In the genomic region with DNA sequence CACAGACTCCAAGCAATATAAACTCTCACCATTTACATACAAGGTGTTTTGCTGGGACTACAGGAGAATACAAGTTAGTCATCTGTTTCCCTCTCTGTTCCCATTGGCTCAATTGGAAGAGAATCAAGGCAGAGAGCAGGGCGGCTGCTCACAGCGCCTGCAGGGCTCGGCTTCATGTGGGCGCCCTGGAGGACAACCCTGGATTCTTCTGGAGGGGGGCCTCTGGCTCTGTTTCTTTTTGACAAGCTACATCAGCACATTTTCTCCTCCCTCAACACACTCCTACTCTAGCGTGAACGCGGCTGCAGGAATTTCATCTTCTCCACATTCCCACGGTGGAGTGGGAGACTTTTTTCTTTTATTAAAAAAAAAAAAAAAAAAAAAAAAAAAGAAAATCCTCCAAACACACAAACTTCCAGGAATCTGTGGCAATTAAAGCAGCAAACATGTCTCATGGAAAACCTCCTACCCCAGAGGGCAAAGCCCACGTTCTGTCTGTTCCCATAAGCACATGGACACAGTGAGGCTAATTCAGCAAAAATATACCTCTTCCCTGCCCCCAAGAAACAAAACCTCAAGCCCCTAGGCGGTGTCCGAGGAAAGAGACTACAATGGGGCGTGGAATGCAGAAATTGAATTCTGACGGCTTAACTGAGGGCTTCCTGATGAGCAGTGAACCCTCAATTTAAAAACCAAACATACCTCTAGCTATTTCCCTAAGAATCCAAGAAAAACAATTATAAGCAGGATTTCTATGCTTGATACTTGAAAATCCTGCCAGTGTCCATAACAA, we compare ENCODE assay signal across 10 cellular contexts. TPM values are rescaled to one million over a fixed set of nuclear protein-coding genes. Genes with fewer than 3 reads are reported as not detected.
DNase-seq lines count a peak whose midpoint lies in the region; ATAC-seq, FAIRE-seq and TF ChIP-seq lines count a peak whose summit lies in the region.
"Had no signal": no experiment of that assay in that cellular context is flagged by ENCODE, and none has a peak within 500 bp of the region (broad histone marks: within the 10 kb centered on the region; RNA-seq: fewer than 3 reads in every experiment).

No MANE protein-coding gene starts in this region.

- H3K9ac ChIP-seq in keratinocyte (ENCODE audit: control insufficient read depth, extremely low read depth, insufficient read depth, low read length), result peak overlapping the region; percentile 5

- no peak for TF ChIP-seq POLR2A in spleen (IDR thresholded peaks at IDR 0.05)

- FAIRE-seq in keratinocyte (lab: Jason Lieb, UNC), result no peak
- FAIRE-seq: GM12892 had no signal

- H3K9me1 ChIP-seq in keratinocyte (ENCODE audit: control insufficient read depth, extremely low read depth, insufficient read depth, low read length), result peaks cover 2% of the 10 kb centered on the region

- peak overlapping the region; percentile 76 for H3K4me2 ChIP-seq in keratinocyte (ENCODE audit: control insufficient read depth, extremely low read depth, insufficient read depth, low read depth, low read length)

- dilution Hi-C loops in keratinocyte (cut with MboI; ENCODE audit: extremely low pct_ligation_motif_present, low sequenced_read_pairs), result no loop called here

- no peak overlapping the region for H3K27ac ChIP-seq in HEK293 (ENCODE audit: extremely low read depth, low read depth, low read length)
- peak overlapping the region; percentile 45 for H3K27ac ChIP-seq in keratinocyte (ENCODE audit: control insufficient read depth, insufficient read depth, low read length)
- peak overlapping the region in 5 of 8 donors; percentile 3 to 49 (median 41) for H3K27ac ChIP-seq in spleen
- no peak overlapping the region for H3K27ac ChIP-seq in aorta (ENCODE audit: low read depth in 1 of 2, low read length in 2 of 2)

- DNase-seq in dermis blood vessel endothelial cell (peak; percentile 8), keratinocyte (ENCODE audit: low read depth, low spot score) (no peak), spleen (no peak), aorta (no peak)
- DNase-seq in stimulated activated CD4-positive, alpha-beta T cell treated with anti-CD3 and anti-CD28 coated beads, Interleukin-4, amount 100 ng/mL, for 4 hours, result no peak
- DNase-seq: anterior cingulate cortex, NCI-H446 treated with DMSO at 0.1 percent for 48 hours had no signal

- H3K27me3 ChIP-seq in keratinocyte (ENCODE audit: control insufficient read depth, extremely low read depth, insufficient read depth, low read length) (no peaks in the 10 kb centered on the region), spleen (replicated peaks in 1 of 7) (peaks cover 0 to 12% (median 0%) of the 10 kb centered on the region in 7 donors), aorta (ENCODE audit: control insufficient read depth in 1 of 2, insufficient read depth in 2 of 2, low read length in 1 of 2) (no peaks in the 10 kb centered on the region)

- H3K4me1 ChIP-seq in HEK293 (ENCODE audit: control insufficient read depth, insufficient read depth, low read length), result peaks cover 8% of the 10 kb centered on the region
- peaks cover 18% of the 10 kb centered on the region for H3K4me1 ChIP-seq in keratinocyte (ENCODE audit: control insufficient read depth, extremely low read depth, insufficient read depth, low read length)
- H3K4me1 ChIP-seq in spleen, result peaks cover 0 to 5% (median 0%) of the 10 kb centered on the region in 6 donors
- H3K4me1 ChIP-seq in aorta (ENCODE audit: control insufficient read depth in 1 of 2, insufficient read depth in 2 of 2, low read length in 2 of 2), result no peaks in the 10 kb centered on the region

- H3K4me3 ChIP-seq in HEK293 (ENCODE audit: low read depth, low read length) (no peak overlapping the region), keratinocyte (ENCODE audit: control insufficient read depth in 2 of 3, extremely low read depth in 1 of 3, insufficient read depth in 2 of 3, low read depth in 1 of 3, low read length in 3 of 3) (peak overlapping the region in 1 of 3 experiments; percentile 25), spleen (no peak overlapping the region), aorta (ENCODE audit: low read length in 2 of 2) (no peak overlapping the region)

- H2AFZ ChIP-seq in keratinocyte (ENCODE audit: control insufficient read depth, low read length), result peak overlapping the region; percentile 3

- TF ChIP-seq CTCF in HEK293 (tag by site-specific recombination; IDR thresholded peaks at IDR 0.05), result no peak
- no peak for TF ChIP-seq CTCF in keratinocyte (optimal IDR thresholded peaks at IDR 0.05 in 1 of 3, IDR thresholded peaks at IDR 0.05 in 1 of 3, conservative IDR thresholded peaks at IDR 0.05 in 1 of 3; ENCODE audit: extremely low read depth in 1 of 3, insufficient read depth in 2 of 3, low read length in 3 of 3)
- no peak for TF ChIP-seq CTCF in spleen (IDR thresholded peaks at IDR 0.05 in 8 of 11, conservative IDR thresholded peaks at IDR 0.05 in 3 of 11)

- 62 to 68% (median 67%) methylated on average over 13 of the region's 13 CpGs for WGBS in spleen, 5 donors
- 50 to 56% methylated on average over 13 of the region's 13 CpGs for WGBS in aorta, 2 donors

- peaks cover 6% of the 10 kb centered on the region for H3K79me2 ChIP-seq in keratinocyte (ENCODE audit: control insufficient read depth, insufficient read depth, low read length)

- POLR2A ChIA-PET in HEK293 (lab: Yijun Ruan, JAX), result no interaction called here

- ATAC-seq in GM21528 (IDR thresholded peaks at IDR 0.05; ENCODE audit: low FRiP score, unreplicated experiment) (no peak), aorta (ENCODE audit: low FRiP score) (no peak)

- H3K9me3 ChIP-seq in HEK293 (ENCODE audit: control insufficient read depth, insufficient read depth, low read depth, low read length) (no peaks in the 10 kb centered on the region), keratinocyte (ENCODE audit: control insufficient read depth, low read depth, low read length) (no peaks in the 10 kb centered on the region), spleen (no peaks in the 10 kb centered on the region), aorta (ENCODE audit: control insufficient read depth, low read length) (no peaks in the 10 kb centered on the region)

- no peaks in the 10 kb centered on the region for H4K20me1 ChIP-seq in keratinocyte (ENCODE audit: control insufficient read depth, extremely low read depth, insufficient read depth, low read length)

- no peaks in the 10 kb centered on the region; a peak in 1 of 3 replicates for H3K36me3 ChIP-seq in HEK293 (ENCODE audit: control insufficient read depth in 2 of 2, insufficient read depth in 1 of 2, low read length in 2 of 2)
- H3K36me3 ChIP-seq in keratinocyte (ENCODE audit: control insufficient read depth in 2 of 2, extremely low read depth in 1 of 2, insufficient read depth in 2 of 2, low read length in 2 of 2), result peaks cover 12 to 16% of the 10 kb centered on the region in 2 experiments
- no peaks in the 10 kb centered on the region for H3K36me3 ChIP-seq in spleen
- no peaks in the 10 kb centered on the region for H3K36me3 ChIP-seq in aorta (ENCODE audit: control insufficient read depth in 1 of 2, insufficient read depth in 2 of 2, low read length in 1 of 2)

- CTCF ChIA-PET in HEK293 (lab: Yijun Ruan, JAX), result interaction anchor here (0.6 kb wide), 1 partner anchor 15 kb away, joined by 5 read pairs; no protein-coding TSS in a partner anchor

- intact Hi-C loops in spleen (cut with DNase I; ENCODE audit: low total_unique reads) (no loop called here), aorta (cut with DNase I) (no loop called here)

TF ChIP-seq in HEK293, 187 proteins besides CTCF, POLR2A, EP300 and RAD21:
- TF ChIP-seq, protein P1, sequence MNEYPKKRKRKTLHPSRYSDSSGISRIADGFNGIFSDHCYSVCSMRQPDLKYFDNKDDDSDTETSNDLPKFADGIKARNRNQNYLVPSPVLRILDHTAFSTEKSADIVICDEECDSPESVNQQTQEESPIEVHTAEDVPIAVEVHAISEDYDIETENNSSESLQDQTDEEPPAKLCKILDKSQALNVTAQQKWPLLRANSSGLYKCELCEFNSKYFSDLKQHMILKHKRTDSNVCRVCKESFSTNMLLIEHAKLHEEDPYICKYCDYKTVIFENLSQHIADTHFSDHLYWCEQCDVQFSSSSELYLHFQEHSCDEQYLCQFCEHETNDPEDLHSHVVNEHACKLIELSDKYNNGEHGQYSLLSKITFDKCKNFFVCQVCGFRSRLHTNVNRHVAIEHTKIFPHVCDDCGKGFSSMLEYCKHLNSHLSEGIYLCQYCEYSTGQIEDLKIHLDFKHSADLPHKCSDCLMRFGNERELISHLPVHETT (tag by site-specific recombination; IDR thresholded peaks at IDR 0.05), result no peak
- 0 out of 2 replicates have a peak, but pooled peaks have one; percentile 5 for TF ChIP-seq EGR2 (tag by site-specific recombination; IDR thresholded peaks at IDR 0.05; ENCODE audit: low read depth)
TF ChIP-seq in HEK293: peak in this region for 1.

RNA-seq across cellular contexts. Expression of a gene that starts 50.6 kb away (rescaled TPM):
- total RNA-seq in dermis blood vessel endothelial cell (25.4 and 60.2 TPM in 2 replicates), spleen (1 to 10 TPM; 1.8 to 6.8 (median 4.3) TPM), aorta (1 to 10 TPM; 3.8 to 4.1 TPM)
- polyA plus RNA-seq in keratinocyte (19.4 to 23.6 TPM (median 21.3 TPM) in 3 replicates), spleen (under 1 TPM; 0.30 to 0.51 (median 0.47) TPM), aorta (1 to 10 TPM in 1 of 2 donors, under 1 TPM in 1; 0.38 to 1.8 TPM)
- polyA plus RNA-seq in keratinocyte (2011; ENCODE audit: low read depth), result 17.0 TPM
- 21.9 and 22.9 TPM in 2 replicates for polyA plus RNA-seq in keratinocyte (2011; cell fraction: cytosol; rRNA removed)
- polyA plus RNA-seq in keratinocyte (2011; cell fraction: nucleus; rRNA removed), result 19.2 and 19.3 TPM in 2 replicates
- 25.1 and 27.2 TPM in 2 replicates for polyA plus RNA-seq in keratinocyte (2012; ENCODE audit: low replicate concordance)
- polyA minus RNA-seq in keratinocyte, result 18.2 to 23.0 TPM (median 20.7 TPM) in 3 replicates
- polyA minus RNA-seq in keratinocyte (2011; cell fraction: cytosol; rRNA and poly(A)+ RNA removed), result 42.4 TPM
- 16.9 and 23.3 TPM in 2 replicates for polyA minus RNA-seq in keratinocyte (2011; cell fraction: nucleus; rRNA and poly(A)+ RNA removed)

Comparison
In these comparisons a context has a peak if more than half of its experiments do, and no peak if none do; other contexts are left out.
1. H3K27ac ChIP-seq: peak in keratinocyte (single experiment) and spleen (5 of 8); none in HEK293 (single experiment) and aorta (0 of 2).